ENCODE assay signal across 9 cellular contexts in genomic region chr14:89504602-89505320, GRCh38.
DNase-seq lines count a peak whose midpoint lies in the region; ATAC-seq and TF ChIP-seq lines count a peak whose summit lies in the region.
"Had no signal": no experiment of that assay in that cellular context is flagged by ENCODE, and none has a peak within 500 bp of the region (broad histone marks: within the 10 kb centered on the region; RNA-seq: fewer than 3 reads in every experiment).

No MANE protein-coding gene starts in this region.

- peaks cover 12% of the 10 kb centered on the region for H4K20me1 ChIP-seq in osteoblast (ENCODE audit: insufficient read depth, low read length)

- H3K4me3 ChIP-seq in AG10803 (ENCODE audit: low read length) = no peak overlapping the region
- H3K4me3 ChIP-seq in osteoblast (ENCODE audit: insufficient read depth, low read length) = no peak overlapping the region
- H3K4me3 ChIP-seq: ascending aorta had no signal

- peak overlapping the region; percentile 28 for H3K27ac ChIP-seq in osteoblast (ENCODE audit: low read depth, low read length)
- H3K27ac ChIP-seq: ascending aorta had no signal

- H3K27ac Mint-ChIP-seq in activated T-helper 1 cell treated with anti-CD3 and anti-CD28 coated beads, Interleukin-12 subunit alpha, Interleukin-12 subunit beta, Interleukin-2, Interleukin-4 antibody, amounts not matched to agents 30 ng/mL and 10 ng/mL and 1 ng/mL, durations not matched to agents 14 hours and 24 hours and 36 hours = peak overlapping the region; percentile 32

- no peaks in the 10 kb centered on the region for H3K27me3 Mint-ChIP-seq in activated T-helper 1 cell treated with anti-CD3 and anti-CD28 coated beads, Interleukin-12 subunit alpha, Interleukin-12 subunit beta, Interleukin-2, Interleukin-4 antibody, amounts not matched to agents 30 ng/mL and 10 ng/mL and 1 ng/mL, durations not matched to agents 14 hours and 24 hours and 36 hours (ENCODE audit: insufficient read depth)

- H3K4me1 ChIP-seq in osteoblast (ENCODE audit: insufficient read depth, low read length) = peaks cover 32% of the 10 kb centered on the region

- H3K9me3 ChIP-seq in osteoblast (ENCODE audit: low read depth, low read length) = no peaks in the 10 kb centered on the region
- H3K9me3 ChIP-seq: ascending aorta had no signal

- no peaks in the 10 kb centered on the region for H3K36me3 ChIP-seq in osteoblast (ENCODE audit: insufficient read depth, low read length)
- H3K36me3 ChIP-seq: ascending aorta had no signal

- intact Hi-C loops in activated T-helper 1 cell treated with anti-CD3 and anti-CD28 coated beads, Interleukin-12 subunit alpha, Interleukin-12 subunit beta, Interleukin-2, Interleukin-4 antibody, amounts not matched to agents 30 ng/mL and 10 ng/mL and 1 ng/mL, durations not matched to agents 14 hours and 24 hours and 36 hours (cut with micrococcal nuclease) = loop anchor here (5.0 kb wide), 1 partner anchor 218 kb away; no protein-coding TSS in a partner anchor

- H3K4me2 ChIP-seq in osteoblast (ENCODE audit: insufficient read depth, low read length) = peak overlapping the region; percentile 2

- H3K9me3 Mint-ChIP-seq in activated T-helper 1 cell treated with anti-CD3 and anti-CD28 coated beads, Interleukin-12 subunit alpha, Interleukin-12 subunit beta, Interleukin-2, Interleukin-4 antibody, amounts not matched to agents 30 ng/mL and 10 ng/mL and 1 ng/mL, durations not matched to agents 14 hours and 24 hours and 36 hours = no peaks in the 10 kb centered on the region

- no peaks in the 10 kb centered on the region for H3K27me3 ChIP-seq in osteoblast (ENCODE audit: insufficient read depth, low read length)
- H3K27me3 ChIP-seq: ascending aorta had no signal

- ATAC-seq in GM18907 (IDR thresholded peaks at IDR 0.05; ENCODE audit: unreplicated experiment) = peak; percentile 84
- ATAC-seq in HG03442 (IDR thresholded peaks at IDR 0.05; ENCODE audit: unreplicated experiment) = peak; percentile 74

- peaks cover 51% of the 10 kb centered on the region for H3K4me1 Mint-ChIP-seq in activated T-helper 1 cell treated with anti-CD3 and anti-CD28 coated beads, Interleukin-12 subunit alpha, Interleukin-12 subunit beta, Interleukin-2, Interleukin-4 antibody, amounts not matched to agents 30 ng/mL and 10 ng/mL and 1 ng/mL, durations not matched to agents 14 hours and 24 hours and 36 hours (ENCODE audit: low read depth)

- TF ChIP-seq CTCF in AG10803 (conservative IDR thresholded peaks at IDR 0.05; ENCODE audit: low read length) (no peak), osteoblast (IDR thresholded peaks at IDR 0.05; ENCODE audit: extremely low read depth, low read depth, low read length) (no peak)

- no peak overlapping the region for H2AFZ ChIP-seq in osteoblast (ENCODE audit: low read length)

- peaks cover 22% of the 10 kb centered on the region for H3K36me3 Mint-ChIP-seq in activated T-helper 1 cell treated with anti-CD3 and anti-CD28 coated beads, Interleukin-12 subunit alpha, Interleukin-12 subunit beta, Interleukin-2, Interleukin-4 antibody, amounts not matched to agents 30 ng/mL and 10 ng/mL and 1 ng/mL, durations not matched to agents 14 hours and 24 hours and 36 hours (ENCODE audit: low read depth)

- H3K4me3 Mint-ChIP-seq in activated T-helper 1 cell treated with anti-CD3 and anti-CD28 coated beads, Interleukin-12 subunit alpha, Interleukin-12 subunit beta, Interleukin-2, Interleukin-4 antibody, amounts not matched to agents 30 ng/mL and 10 ng/mL and 1 ng/mL, durations not matched to agents 14 hours and 24 hours and 36 hours = no peak overlapping the region

- DNase-seq in AG10803 (ENCODE audit: low read depth) (peak; percentile 91), osteoblast (ENCODE audit: insufficient read length, low spot score, missing footprints) (peak; percentile 88), HUDEP-2 (lab: John Stamatoyannopoulos, UW; ENCODE audit: unreplicated experiment in 76 of 76) (no peak), germinal center (ENCODE audit: low spot score) (no peak), NCI-H2029 treated with DMSO at 0.1 percent for 48 hours (lab: John Stamatoyannopoulos, UW) (no peak)
- peak; percentile 7 for DNase-seq in activated T-helper 1 cell treated with anti-CD3 and anti-CD28 coated beads, Interleukin-12 subunit alpha, Interleukin-12 subunit beta, Interleukin-2, Interleukin-4 antibody, amounts not matched to agents 30 ng/mL and 10 ng/mL and 1 ng/mL, durations not matched to agents 14 hours and 24 hours and 36 hours (ENCODE audit: low spot score)

- no peaks in the 10 kb centered on the region for H3K79me2 ChIP-seq in osteoblast (ENCODE audit: insufficient read depth, low read length)

Comparison
In these comparisons a context has a peak if more than half of its experiments do, and no peak if none do; other contexts are left out.
1. DNase-seq: peak in AG10803 (single experiment), activated T-helper 1 cell treated with anti-CD3 and anti-CD28 coated beads, Interleukin-12 subunit alpha, Interleukin-12 subunit beta, Interleukin-2, Interleukin-4 antibody, amounts not matched to agents 30 ng/mL and 10 ng/mL and 1 ng/mL, durations not matched to agents 14 hours and 24 hours and 36 hours (single experiment) and osteoblast (single experiment); none in HUDEP-2 (0 of 76), germinal center (single experiment) and NCI-H2029 treated with DMSO at 0.1 percent for 48 hours (single experiment).